Comparison of ENCODE assay signal across 31 cellular contexts in genomic region chr4:103168993-103169392, GRCh38.
"Had no signal": no experiment of that assay in that cellular context is flagged by ENCODE, and none has a peak within 500 bp of the region (broad histone marks: within the 10 kb centered on the region; RNA-seq: fewer than 3 reads in every experiment).

No MANE protein-coding gene starts in this region.

- H3K27me3 ChIP-seq: neural progenitor cell, ovary, spleen, suprapubic skin, testis, tibial artery, transverse colon, upper lobe of right lung, uterus had no signal

- H3K4me2 ChIP-seq: neural progenitor cell, smooth muscle cell had no signal

- H3K36me3 ChIP-seq: ovary, tibial artery, transverse colon, upper lobe of right lung, uterus had no signal

- H3K4me3 ChIP-seq: neural progenitor cell, ovary, psoas muscle, skin epidermis, smooth muscle cell, spleen, suprapubic skin, testis, tibial artery, transverse colon, upper lobe of right lung, uterus had no signal

- H2AFZ ChIP-seq: neural progenitor cell, parathyroid adenoma had no signal

- H3K79me2 ChIP-seq: parathyroid adenoma had no signal

- H3K9ac ChIP-seq: neural progenitor cell, parathyroid adenoma had no signal

- H3K4me1 Mint-ChIP-seq: natural killer cell; neural progenitor cell; stimulated activated memory B cell treated with anti-CD40 and anti-IgM and Interleukin-4, amounts not matched to agents 10 μg/mL and 1 μg/mL and 100 μg/mL, for 72 hours; stimulated activated naive CD8-positive, alpha-beta T cell treated with anti-CD3 and anti-CD28 coated beads, Interleukin-15, amount 100 ng/mL, for 72 hours had no signal

- H3K4me1 ChIP-seq: neural progenitor cell, parathyroid adenoma, psoas muscle, spleen, suprapubic skin, testis, tibial artery, transverse colon, upper lobe of right lung, uterus had no signal

- ATAC-seq: natural killer cell; psoas muscle; right cardiac atrium; sciatic nerve; stimulated activated memory B cell treated with anti-CD40 and anti-IgM and Interleukin-4, amounts not matched to agents 10 μg/mL and 1 μg/mL and 100 μg/mL, for 72 hours; stimulated activated naive CD8-positive, alpha-beta T cell treated with anti-CD3 and anti-CD28 coated beads, Interleukin-15, amount 100 ng/mL, for 72 hours; stimulated activated naive CD8-positive, alpha-beta T cell treated with anti-CD3 and anti-CD28 coated beads, Interleukin-15, Interleukin-2, amounts not matched to agents 100 U/mL and 50 U/mL, for 24 hours; upper lobe of right lung had no signal

- H3K27ac ChIP-seq: neural progenitor cell, ovary, parathyroid adenoma, psoas muscle, skin epidermis, spleen, suprapubic skin, testis, tibial artery, transverse colon, upper lobe of right lung, uterus had no signal

- H3K27me3 Mint-ChIP-seq: progenitor cell of endocrine pancreas; stimulated activated memory B cell treated with anti-CD40 and anti-IgM and Interleukin-4, amounts not matched to agents 10 μg/mL and 1 μg/mL and 100 μg/mL, for 72 hours; stimulated activated naive CD8-positive, alpha-beta T cell treated with anti-CD3 and anti-CD28 coated beads, Interleukin-15, amount 100 ng/mL, for 72 hours; type B pancreatic cell had no signal

- DNase-seq: natural killer cell; occipital lobe; ovary; posterior cingulate gyrus; psoas muscle; right cardiac atrium; spleen; stimulated activated CD4-positive, alpha-beta T cell treated with anti-CD3 and anti-CD28 coated beads, Interleukin-12 subunit alpha, Interleukin-12 subunit beta, amount 100 ng/mL, for 4 hours; stimulated activated CD4-positive, alpha-beta T cell treated with anti-CD3 and anti-CD28 coated beads, Interleukin-1b, Interleukin-23, amount 100 ng/mL, for 48 hours; stimulated activated CD4-positive, alpha-beta T cell treated with anti-CD3 and anti-CD28 coated beads, Interleukin-4, amount 100 ng/mL, for 1 hour; stimulated activated CD4-positive, alpha-beta T cell treated with anti-CD3 and anti-CD28 coated beads, Interleukin-4, amount 100 ng/mL, for 4 hours; stimulated activated CD8-positive, alpha-beta memory T cell treated with anti-CD3 and anti-CD28 coated beads, Interleukin-4, amount 100 ng/mL, for 48 hours; stimulated activated naive CD4-positive, alpha-beta T cell; stimulated activated naive CD8-positive, alpha-beta T cell treated with anti-CD3 and anti-CD28 coated beads, Interleukin-15, amount 100 ng/mL, for 72 hours; stimulated activated naive CD8-positive, alpha-beta T cell treated with anti-CD3 and anti-CD28 coated beads, Interleukin-15, Interleukin-2, amounts not matched to agents 100 U/mL and 50 U/mL, for 24 hours; substantia nigra; testis; tibial artery; transverse colon; upper lobe of right lung; uterus had no signal

- H3K9me3 ChIP-seq: ovary, suprapubic skin, testis had no signal

- H3K4me3 Mint-ChIP-seq: natural killer cell; nephron; neural progenitor cell; stimulated activated memory B cell treated with anti-CD40 and anti-IgM and Interleukin-4, amounts not matched to agents 10 μg/mL and 1 μg/mL and 100 μg/mL, for 72 hours; stimulated activated naive CD8-positive, alpha-beta T cell treated with anti-CD3 and anti-CD28 coated beads, Interleukin-15, amount 100 ng/mL, for 72 hours; type B pancreatic cell had no signal

- H3K27ac Mint-ChIP-seq: natural killer cell; nephron; neural progenitor cell; progenitor cell of endocrine pancreas; stimulated activated memory B cell treated with anti-CD40 and anti-IgM and Interleukin-4, amounts not matched to agents 10 μg/mL and 1 μg/mL and 100 μg/mL, for 72 hours; stimulated activated naive CD8-positive, alpha-beta T cell treated with anti-CD3 and anti-CD28 coated beads, Interleukin-15, amount 100 ng/mL, for 72 hours; type B pancreatic cell had no signal
